9 cellular contexts compared by ENCODE assay signal in genomic region chr12:47817272-47818006, GRCh38. TPM values are rescaled to one million over a fixed set of nuclear protein-coding genes. Genes with fewer than 3 reads are reported as not detected.
DNase-seq lines count a peak whose midpoint lies in the region; ATAC-seq lines count a peak whose summit lies in the region.
"Had no signal": no experiment of that assay in that cellular context is flagged by ENCODE, and none has a peak within 500 bp of the region (broad histone marks: within the 10 kb centered on the region; RNA-seq: fewer than 3 reads in every experiment).

No MANE protein-coding gene starts in this region.

- intact Hi-C loops in activated CD4-positive, alpha-beta T cell treated with anti-CD3 and anti-CD28 coated beads, Interleukin-2, amount 10 ng/mL, durations not matched to agents 24 days and 14 days (cut with micrococcal nuclease) = loop anchor here (1.0 to 10.0 kb wide), 3 partner anchors 9 to 1603 kb away; no protein-coding TSS in a partner anchor

- peak overlapping the region; percentile 99 for H3K27ac Mint-ChIP-seq in activated CD4-positive, alpha-beta T cell treated with anti-CD3 and anti-CD28 coated beads, Interleukin-2, amount 10 ng/mL, durations not matched to agents 24 days and 14 days
- H3K27ac Mint-ChIP-seq in activated naive CD8-positive, alpha-beta T cell treated with anti-CD3 and anti-CD28 coated beads, Interleukin-2, amount 50 U/mL, for 24 hours = peak overlapping the region; percentile 98

- no peaks in the 10 kb centered on the region for H3K9me3 ChIP-seq in thymus (ENCODE audit: control insufficient read depth)

- H3K36me3 Mint-ChIP-seq in activated CD4-positive, alpha-beta T cell treated with anti-CD3 and anti-CD28 coated beads, Interleukin-2, amount 10 ng/mL, durations not matched to agents 24 days and 14 days (ENCODE audit: low read depth) = peaks cover 63% of the 10 kb centered on the region
- H3K36me3 Mint-ChIP-seq in activated naive CD8-positive, alpha-beta T cell treated with anti-CD3 and anti-CD28 coated beads, Interleukin-2, amount 50 U/mL, for 24 hours (ENCODE audit: low read depth) = peaks cover 54% of the 10 kb centered on the region

- H3K27me3 ChIP-seq in layer of hippocampus (ENCODE audit: control insufficient read depth, insufficient read depth, low read length) = no peaks in the 10 kb centered on the region
- H3K27me3 ChIP-seq in thymus (ENCODE audit: control insufficient read depth, insufficient read depth) = no peaks in the 10 kb centered on the region

- H3K27me3 Mint-ChIP-seq in activated CD4-positive, alpha-beta T cell treated with anti-CD3 and anti-CD28 coated beads, Interleukin-2, amount 10 ng/mL, durations not matched to agents 24 days and 14 days = no peaks in the 10 kb centered on the region
- no peaks in the 10 kb centered on the region for H3K27me3 Mint-ChIP-seq in activated naive CD8-positive, alpha-beta T cell treated with anti-CD3 and anti-CD28 coated beads, Interleukin-2, amount 50 U/mL, for 24 hours

- H3K4me3 ChIP-seq in thymus (ENCODE audit: low read length) = peak overlapping the region; percentile 97

- H3K4me1 Mint-ChIP-seq in activated CD4-positive, alpha-beta T cell treated with anti-CD3 and anti-CD28 coated beads, Interleukin-2, amount 10 ng/mL, durations not matched to agents 24 days and 14 days = peaks cover 66% of the 10 kb centered on the region
- peaks cover 72% of the 10 kb centered on the region for H3K4me1 Mint-ChIP-seq in activated naive CD8-positive, alpha-beta T cell treated with anti-CD3 and anti-CD28 coated beads, Interleukin-2, amount 50 U/mL, for 24 hours

- peak; percentile 79 for DNase-seq in activated CD4-positive, alpha-beta T cell treated with anti-CD3 and anti-CD28 coated beads, Interleukin-2, amount 10 ng/mL, durations not matched to agents 24 days and 14 days
- DNase-seq in activated CD4-positive, alpha-beta T cell treated with anti-CD3 and anti-CD28 coated beads for 4 hours = no peak
- no peak for DNase-seq in activated naive CD8-positive, alpha-beta T cell treated with anti-CD3 and anti-CD28 coated beads, Interleukin-2, amount 50 U/mL, for 24 hours
- DNase-seq in left lobe of liver (ENCODE audit: low spot score) (no peak), kidney tubule cell (ENCODE audit: low spot score) (no peak)
- DNase-seq: SHP77 treated with DMSO at 0.1 percent for 48 hours had no signal

- H3K36me3 ChIP-seq in thymus (ENCODE audit: control insufficient read depth, insufficient read depth) = peaks cover 18% of the 10 kb centered on the region

- peak overlapping the region; percentile 73 for H3K27ac ChIP-seq in layer of hippocampus (ENCODE audit: low read depth, low read length)
- H3K27ac ChIP-seq in thymus (ENCODE audit: low read depth) = peak overlapping the region; percentile 92

- peaks cover 51% of the 10 kb centered on the region for H3K4me1 ChIP-seq in thymus (ENCODE audit: control insufficient read depth, insufficient read depth, low read length)

- peak overlapping the region; percentile 88 for H3K4me3 Mint-ChIP-seq in activated CD4-positive, alpha-beta T cell treated with anti-CD3 and anti-CD28 coated beads, Interleukin-2, amount 10 ng/mL, durations not matched to agents 24 days and 14 days
- H3K4me3 Mint-ChIP-seq in activated naive CD8-positive, alpha-beta T cell treated with anti-CD3 and anti-CD28 coated beads, Interleukin-2, amount 50 U/mL, for 24 hours = peak overlapping the region; percentile 90

- no peak for ATAC-seq in activated naive CD8-positive, alpha-beta T cell treated with anti-CD3 and anti-CD28 coated beads, Interleukin-2, amount 50 U/mL, for 24 hours
- ATAC-seq in left lobe of liver = no peak
- ATAC-seq in GM21390 (IDR thresholded peaks at IDR 0.05; ENCODE audit: unreplicated experiment) = no peak

- 16% methylated on average over 7 of the region's 7 CpGs for WGBS in thymus

- H3K9me3 Mint-ChIP-seq in activated CD4-positive, alpha-beta T cell treated with anti-CD3 and anti-CD28 coated beads, Interleukin-2, amount 10 ng/mL, durations not matched to agents 24 days and 14 days = peaks cover 4% of the 10 kb centered on the region
- H3K9me3 Mint-ChIP-seq in activated naive CD8-positive, alpha-beta T cell treated with anti-CD3 and anti-CD28 coated beads, Interleukin-2, amount 50 U/mL, for 24 hours = no peaks in the 10 kb centered on the region

RNA-seq across cellular contexts. Expression of gene HDAC7, which starts 2.3 kb away (rescaled TPM):
- 405 and 419 TPM in 2 replicates for total RNA-seq in activated CD4-positive, alpha-beta T cell treated with anti-CD3 and anti-CD28 coated beads, Interleukin-2, amount 10 ng/mL, durations not matched to agents 24 days and 14 days
- polyA plus RNA-seq in thymus = 130 TPM
- 8.1 TPM for total RNA-seq in left lobe of liver

RNA-seq across cellular contexts. Expression of gene SLC48A1, which starts 44.4 kb away (rescaled TPM):
- 10.7 and 12.3 TPM in 2 replicates for total RNA-seq in activated CD4-positive, alpha-beta T cell treated with anti-CD3 and anti-CD28 coated beads, Interleukin-2, amount 10 ng/mL, durations not matched to agents 24 days and 14 days
- polyA plus RNA-seq in thymus = 9.3 TPM
- 14.1 TPM for total RNA-seq in left lobe of liver

RNA-seq across cellular contexts. Expression of gene RAPGEF3, which starts 58.8 kb away (rescaled TPM):
- total RNA-seq in activated CD4-positive, alpha-beta T cell treated with anti-CD3 and anti-CD28 coated beads, Interleukin-2, amount 10 ng/mL, durations not matched to agents 24 days and 14 days = 3.6 and 4.5 TPM in 2 replicates
- 20.9 TPM for polyA plus RNA-seq in thymus
- total RNA-seq in left lobe of liver = 2.1 TPM

Comparison
In these comparisons a context has a peak if more than half of its experiments do, and no peak if none do; other contexts are left out.
1. RNA of gene HDAC7, which starts 2.3 kb away (total RNA-seq): 405 to 419 TPM in activated CD4-positive, alpha-beta T cell treated with anti-CD3 and anti-CD28 coated beads, Interleukin-2, amount 10 ng/mL, durations not matched to agents 24 days and 14 days; 8.1 TPM in left lobe of liver (single experiment); every median in the first group is over 10 times any median in the second.